22 cellular contexts compared by ENCODE assay signal in genomic region chr6:136646377-136646776, GRCh38.
DNase-seq lines count a peak whose midpoint lies in the region; ATAC-seq lines count a peak whose summit lies in the region.
"Had no signal": no experiment of that assay in that cellular context is flagged by ENCODE, and none has a peak within 500 bp of the region (broad histone marks: within the 10 kb centered on the region; RNA-seq: fewer than 3 reads in every experiment).

No MANE protein-coding gene starts in this region.

- no peaks in the 10 kb centered on the region for H3K36me3 Mint-ChIP-seq in activated T-helper 2 cell treated with anti-CD3 and anti-CD28 coated beads, Interferon-gamma antibody, Interleukin-2, Interleukin-4, amounts not matched to agents 10 μg/mL and 5 μg/mL and 100 μg/mL, durations not matched to agents 14 hours and 24 hours and 36 hours (ENCODE audit: low read depth)
- H3K36me3 Mint-ChIP-seq: stimulated activated naive B cell treated with anti-CD40 and anti-IgM and Interleukin-4, amounts not matched to agents 10 μg/mL and 1 μg/mL and 100 μg/mL, for 72 hours had no signal

- no peak overlapping the region for H3K4me3 ChIP-seq in subcutaneous abdominal adipose tissue (ENCODE audit: low read depth in 1 of 5, low read length in 5 of 5)
- H3K4me3 ChIP-seq: right lobe of liver had no signal

- H3K27ac Mint-ChIP-seq in activated T-helper 2 cell treated with anti-CD3 and anti-CD28 coated beads, Interferon-gamma antibody, Interleukin-2, Interleukin-4, amounts not matched to agents 10 μg/mL and 5 μg/mL and 100 μg/mL, durations not matched to agents 14 hours and 24 hours and 36 hours: no peak overlapping the region
- H3K27ac Mint-ChIP-seq: activated CD8-positive, alpha-beta memory T cell treated with anti-CD3 and anti-CD28 coated beads, Interleukin-2, amount 10 ng/mL, durations not matched to agents 7 days and 5 days; nephron; stimulated activated naive B cell treated with anti-CD40 and anti-IgM and Interleukin-4, amounts not matched to agents 10 μg/mL and 1 μg/mL and 100 μg/mL, for 72 hours; T-helper 1 cell treated with Interleukin-12 subunit alpha and Interleukin-12 subunit beta and Interleukin-4 antibody, amounts not matched to agents 30 μg/mL and 1 μg/mL, for 36 hours had no signal

- peaks cover 0 to 5% (median 2%) of the 10 kb centered on the region in 5 donors for H3K36me3 ChIP-seq in subcutaneous abdominal adipose tissue (ENCODE audit: control insufficient read depth in 5 of 5, insufficient read depth in 5 of 5, low read length in 5 of 5)
- H3K36me3 ChIP-seq: right lobe of liver had no signal

- H3K27ac ChIP-seq in subcutaneous abdominal adipose tissue (ENCODE audit: low read depth, low read length): peak overlapping the region; percentile 72
- H3K27ac ChIP-seq: right lobe of liver had no signal

- H3K9me3 ChIP-seq in subcutaneous abdominal adipose tissue (ENCODE audit: control insufficient read depth in 5 of 5, low read length in 5 of 5): no peaks in the 10 kb centered on the region
- H3K9me3 ChIP-seq: right lobe of liver had no signal

- DNase-seq in GM04503 (ENCODE audit: low read depth) (peak; percentile 37), cerebellum (ENCODE audit: low spot score) (peak; percentile 6), left ventricle myocardium superior (no peak), HuH-7.5 (ENCODE audit: low spot score) (no peak), NAMALWA (ENCODE audit: low spot score) (no peak)
- no peak for DNase-seq in activated CD4-positive, alpha-beta T cell treated with anti-CD3 and anti-CD28 coated beads, Interleukin-2, amount 50 U/mL, for 48 hours
- DNase-seq in activated T-helper 2 cell treated with anti-CD3 and anti-CD28 coated beads, Interferon-gamma antibody, Interleukin-2, Interleukin-4, amounts not matched to agents 10 μg/mL and 5 μg/mL and 100 μg/mL, durations not matched to agents 14 hours and 24 hours and 36 hours (ENCODE audit: low spot score): no peak
- DNase-seq: activated CD4-positive, CD25-positive, alpha-beta regulatory T cell; activated CD8-positive, alpha-beta memory T cell treated with anti-CD3 and anti-CD28 coated beads, Interleukin-2, amount 10 ng/mL, durations not matched to agents 7 days and 5 days; activated naive CD4-positive, alpha-beta T cell treated with Interleukin-2 at 50 U/mL for 16 hours; DMS79; hypothalamus; KG1; NCI-H146; NCI-H69; right lobe of liver; stimulated activated naive B cell treated with anti-CD40 and anti-IgM and Interleukin-4, amounts not matched to agents 10 μg/mL and 1 μg/mL and 100 μg/mL, for 72 hours had no signal

- no peaks in the 10 kb centered on the region for H3K27me3 Mint-ChIP-seq in activated T-helper 2 cell treated with anti-CD3 and anti-CD28 coated beads, Interferon-gamma antibody, Interleukin-2, Interleukin-4, amounts not matched to agents 10 μg/mL and 5 μg/mL and 100 μg/mL, durations not matched to agents 14 hours and 24 hours and 36 hours (ENCODE audit: low read depth)
- H3K27me3 Mint-ChIP-seq: activated CD8-positive, alpha-beta memory T cell treated with anti-CD3 and anti-CD28 coated beads, Interleukin-2, amount 10 ng/mL, durations not matched to agents 7 days and 5 days; central memory CD8-positive, alpha-beta T cell; stimulated activated naive B cell treated with anti-CD40 and anti-IgM and Interleukin-4, amounts not matched to agents 10 μg/mL and 1 μg/mL and 100 μg/mL, for 72 hours had no signal

- H3K9me3 Mint-ChIP-seq in activated T-helper 2 cell treated with anti-CD3 and anti-CD28 coated beads, Interferon-gamma antibody, Interleukin-2, Interleukin-4, amounts not matched to agents 10 μg/mL and 5 μg/mL and 100 μg/mL, durations not matched to agents 14 hours and 24 hours and 36 hours: no peaks in the 10 kb centered on the region
- H3K9me3 Mint-ChIP-seq: central memory CD8-positive, alpha-beta T cell; nephron; stimulated activated naive B cell treated with anti-CD40 and anti-IgM and Interleukin-4, amounts not matched to agents 10 μg/mL and 1 μg/mL and 100 μg/mL, for 72 hours; T-helper 1 cell treated with Interleukin-12 subunit alpha and Interleukin-12 subunit beta and Interleukin-4 antibody, amounts not matched to agents 30 μg/mL and 1 μg/mL, for 36 hours had no signal

- peaks cover 0 to 37% (median 23%) of the 10 kb centered on the region in 5 donors for H3K4me1 ChIP-seq in subcutaneous abdominal adipose tissue (ENCODE audit: control insufficient read depth in 5 of 5, insufficient read depth in 5 of 5, low read length in 5 of 5)

- ATAC-seq in left ventricle myocardium superior: peak; percentile 46
- ATAC-seq: Panc1, right lobe of liver had no signal

- H3K27me3 ChIP-seq in subcutaneous abdominal adipose tissue (ENCODE audit: control insufficient read depth in 5 of 5, insufficient read depth in 4 of 5, low read length in 5 of 5): no peaks in the 10 kb centered on the region
- H3K27me3 ChIP-seq: right lobe of liver had no signal

- H3K4me3 Mint-ChIP-seq in activated T-helper 2 cell treated with anti-CD3 and anti-CD28 coated beads, Interferon-gamma antibody, Interleukin-2, Interleukin-4, amounts not matched to agents 10 μg/mL and 5 μg/mL and 100 μg/mL, durations not matched to agents 14 hours and 24 hours and 36 hours (ENCODE audit: low read depth): no peak overlapping the region
- H3K4me3 Mint-ChIP-seq: activated CD8-positive, alpha-beta memory T cell treated with anti-CD3 and anti-CD28 coated beads, Interleukin-2, amount 10 ng/mL, durations not matched to agents 7 days and 5 days; central memory CD8-positive, alpha-beta T cell; nephron; stimulated activated naive B cell treated with anti-CD40 and anti-IgM and Interleukin-4, amounts not matched to agents 10 μg/mL and 1 μg/mL and 100 μg/mL, for 72 hours; T-helper 1 cell treated with Interleukin-12 subunit alpha and Interleukin-12 subunit beta and Interleukin-4 antibody, amounts not matched to agents 30 μg/mL and 1 μg/mL, for 36 hours had no signal

- intact Hi-C loops in left ventricle myocardium superior (cut with micrococcal nuclease): no loop called here
- intact Hi-C loops in activated T-helper 2 cell treated with anti-CD3 and anti-CD28 coated beads, Interferon-gamma antibody, Interleukin-2, Interleukin-4, amounts not matched to agents 10 μg/mL and 5 μg/mL and 100 μg/mL, durations not matched to agents 14 hours and 24 hours and 36 hours (cut with micrococcal nuclease): no loop called here

- H3K9ac ChIP-seq in subcutaneous abdominal adipose tissue (ENCODE audit: low read length in 5 of 5): peak overlapping the region in 3 of 5 donors; percentile 0 to 15 (median 5)

- H3K4me1 Mint-ChIP-seq in activated T-helper 2 cell treated with anti-CD3 and anti-CD28 coated beads, Interferon-gamma antibody, Interleukin-2, Interleukin-4, amounts not matched to agents 10 μg/mL and 5 μg/mL and 100 μg/mL, durations not matched to agents 14 hours and 24 hours and 36 hours (ENCODE audit: low read depth): peaks cover 1% of the 10 kb centered on the region
- H3K4me1 Mint-ChIP-seq: central memory CD8-positive, alpha-beta T cell; nephron; stimulated activated naive B cell treated with anti-CD40 and anti-IgM and Interleukin-4, amounts not matched to agents 10 μg/mL and 1 μg/mL and 100 μg/mL, for 72 hours had no signal

Comparison
In these comparisons a context has a peak if more than half of its experiments do, and no peak if none do; other contexts are left out.
1. DNase-seq: peak in GM04503 (single experiment) and cerebellum (single experiment); none in left ventricle myocardium superior (single experiment), HuH-7.5 (single experiment), activated CD4-positive, alpha-beta T cell treated with anti-CD3 and anti-CD28 coated beads, Interleukin-2, amount 50 U/mL, for 48 hours (0 of 2), NAMALWA (single experiment) and activated T-helper 2 cell treated with anti-CD3 and anti-CD28 coated beads, Interferon-gamma antibody, Interleukin-2, Interleukin-4, amounts not matched to agents 10 μg/mL and 5 μg/mL and 100 μg/mL, durations not matched to agents 14 hours and 24 hours and 36 hours (single experiment).